Comparison of ENCODE assay signal across 10 cellular contexts in the genomic region with DNA sequence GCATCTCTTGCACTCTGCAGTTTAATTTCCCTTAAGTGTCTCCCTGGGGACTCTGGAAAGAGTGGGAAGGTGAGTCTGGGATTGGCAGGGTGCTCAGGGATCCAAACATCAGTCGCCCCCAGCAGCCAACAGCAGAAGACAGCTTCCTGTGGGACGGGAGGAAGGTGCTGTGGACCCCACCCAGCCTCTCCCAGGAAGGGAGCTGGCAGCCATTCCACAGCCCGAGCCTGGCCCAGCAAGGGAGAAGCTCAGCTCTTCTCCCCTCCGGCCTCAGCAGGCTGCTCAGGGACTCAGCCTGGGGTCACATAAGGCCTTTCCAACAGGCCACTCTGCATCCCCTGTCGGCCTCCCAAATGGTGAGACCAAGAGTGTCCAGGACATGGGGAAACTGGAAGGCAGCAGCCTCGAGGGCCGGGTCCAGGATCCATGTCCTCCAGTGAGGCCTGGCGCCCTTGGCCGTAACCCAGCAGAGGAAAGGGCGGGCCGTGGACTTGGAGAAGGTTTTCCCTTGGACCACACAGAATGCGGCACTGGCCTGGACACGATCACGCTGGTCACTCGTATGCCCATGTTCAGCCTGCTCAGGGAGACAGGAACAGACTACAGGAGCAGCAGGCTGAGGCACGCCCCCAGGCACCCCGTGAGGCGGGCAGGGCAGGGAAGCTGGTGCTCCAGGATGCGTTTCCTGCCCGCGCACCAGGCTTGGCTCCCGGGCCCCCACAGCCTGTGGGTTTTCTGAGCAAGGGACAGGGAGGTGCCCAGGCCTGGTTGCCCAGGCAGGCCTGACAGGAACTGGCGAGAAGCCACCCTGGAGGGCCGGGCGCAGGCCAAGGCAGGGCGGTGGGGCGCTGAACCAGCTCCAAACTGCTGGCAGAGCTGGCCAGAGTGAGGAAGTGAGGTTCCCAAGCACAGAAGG. TPM values are rescaled to one million over a fixed set of nuclear protein-coding genes. Genes with fewer than 3 reads are reported as not detected.
DNase-seq lines count a peak whose midpoint lies in the region; ATAC-seq and TF ChIP-seq lines count a peak whose summit lies in the region.
"Had no signal": no experiment of that assay in that cellular context is flagged by ENCODE, and none has a peak within 500 bp of the region (broad histone marks: within the 10 kb centered on the region; RNA-seq: fewer than 3 reads in every experiment).

No MANE protein-coding gene starts in this region.

- DNase-seq in HFFc6 = no peak
- DNase-seq in WTC11 (ENCODE audit: low spot score) = no peak
- DNase-seq in heart left ventricle = peak in 4 of 5 donors; percentile 54 to 71 (median 58)
- no peak for DNase-seq in superior temporal gyrus (ENCODE audit: extremely low spot score)
- no peak for DNase-seq in NCI-H1105 treated with DMSO at 0.1 percent for 48 hours (lab: John Stamatoyannopoulos, UW)
- DNase-seq: foreskin fibroblast had no signal

- H3K9me3 ChIP-seq in heart left ventricle = no peaks in the 10 kb centered on the region

- H3K4me3 ChIP-seq in heart left ventricle = no peak overlapping the region

- TF ChIP-seq CTCF in HFFc6 (IDR thresholded peaks at IDR 0.05) = no peak
- TF ChIP-seq CTCF in WTC11 (IDR thresholded peaks at IDR 0.05) = no peak
- no peak for TF ChIP-seq CTCF in heart left ventricle (IDR thresholded peaks at IDR 0.05)

- H3K4me1 ChIP-seq in heart left ventricle = peaks cover 17 to 70% (median 41%) of the 10 kb centered on the region in 12 donors

- peaks cover 0 to 19% (median 0%) of the 10 kb centered on the region in 9 donors for H3K36me3 ChIP-seq in heart left ventricle

- H3K4me3 Mint-ChIP-seq in HFFc6 = no peak overlapping the region
- H3K4me3 Mint-ChIP-seq in WTC11 = no peak overlapping the region
- H3K4me3 Mint-ChIP-seq in stimulated activated memory B cell treated with anti-CD40 and anti-IgM and Interleukin-4, amounts not matched to agents 10 μg/mL and 1 μg/mL and 100 μg/mL, for 72 hours = no peak overlapping the region

- H3K9me3 Mint-ChIP-seq in HFFc6 (peaks cover 8% of the 10 kb centered on the region; the same call in 1 of the 2 replicates), WTC11 (no peaks in the 10 kb centered on the region)
- H3K9me3 Mint-ChIP-seq in stimulated activated memory B cell treated with anti-CD40 and anti-IgM and Interleukin-4, amounts not matched to agents 10 μg/mL and 1 μg/mL and 100 μg/mL, for 72 hours = no peaks in the 10 kb centered on the region

- CTCF ChIA-PET in WTC11 (lab: Charles Lee) = interaction anchor here (1.4 kb wide), 1 partner anchor 174 kb away, joined by 3 read pairs; no protein-coding TSS in a partner anchor

- intact Hi-C loops in heart left ventricle (cut with DNase I) = loop anchor here in 3 of 10 donors (10.0 kb wide), 2 partner anchors 137 to 147 kb away; a partner anchor contains a TSS

- 21 to 59% (median 45%) methylated on average over 6 to 27 of the region's 27 CpGs for WGBS in heart left ventricle, 4 donors

- peak overlapping the region; percentile 36 to 76 (median 60) for H3K27ac ChIP-seq in heart left ventricle

- H3K27ac Mint-ChIP-seq in HFFc6 (0 out of 2 replicates have a peak overlapping the region, but pooled peaks have one; percentile 29), WTC11 (peak overlapping the region; percentile 45; the same call in 1 of the 2 replicates)
- peak overlapping the region; percentile 35 for H3K27ac Mint-ChIP-seq in stimulated activated memory B cell treated with anti-CD40 and anti-IgM and Interleukin-4, amounts not matched to agents 10 μg/mL and 1 μg/mL and 100 μg/mL, for 72 hours

- H3K36me3 Mint-ChIP-seq in HFFc6 (ENCODE audit: low read depth) (peaks cover 16% of the 10 kb centered on the region), WTC11 (peaks cover 16% of the 10 kb centered on the region)
- peaks cover 17% of the 10 kb centered on the region for H3K36me3 Mint-ChIP-seq in stimulated activated memory B cell treated with anti-CD40 and anti-IgM and Interleukin-4, amounts not matched to agents 10 μg/mL and 1 μg/mL and 100 μg/mL, for 72 hours

- no peak for TF ChIP-seq POLR2A in heart left ventricle (IDR thresholded peaks at IDR 0.05)

- POLR2A ChIA-PET in WTC11 (lab: Charles Lee) = no interaction called here

- ATAC-seq in WTC11 = no peak
- peak; percentile 1 to 23 (median 4) for ATAC-seq in heart left ventricle
- ATAC-seq in stimulated activated memory B cell treated with anti-CD40 and anti-IgM and Interleukin-4, amounts not matched to agents 10 μg/mL and 1 μg/mL and 100 μg/mL, for 72 hours = no peak
- no peak for ATAC-seq in HG02884 (IDR thresholded peaks at IDR 0.05; ENCODE audit: unreplicated experiment)
- ATAC-seq in GM21529 (IDR thresholded peaks at IDR 0.05; ENCODE audit: unreplicated experiment) = no peak
- ATAC-seq: sciatic nerve had no signal

- H3K27me3 ChIP-seq in heart left ventricle = no peaks in the 10 kb centered on the region

- H3K4me1 Mint-ChIP-seq in HFFc6 (ENCODE audit: low read depth) (peaks cover 17% of the 10 kb centered on the region), WTC11 (peaks cover 26% of the 10 kb centered on the region)
- peaks cover 29% of the 10 kb centered on the region for H3K4me1 Mint-ChIP-seq in stimulated activated memory B cell treated with anti-CD40 and anti-IgM and Interleukin-4, amounts not matched to agents 10 μg/mL and 1 μg/mL and 100 μg/mL, for 72 hours

- peaks cover 31% of the 10 kb centered on the region for H3K27me3 Mint-ChIP-seq in HFFc6 (ENCODE audit: insufficient read depth)
- H3K27me3 Mint-ChIP-seq in WTC11 (ENCODE audit: low read depth) = peaks cover 2% of the 10 kb centered on the region; the same call in 1 of the 2 replicates
- H3K27me3 Mint-ChIP-seq in stimulated activated memory B cell treated with anti-CD40 and anti-IgM and Interleukin-4, amounts not matched to agents 10 μg/mL and 1 μg/mL and 100 μg/mL, for 72 hours = no peaks in the 10 kb centered on the region

TF ChIP-seq in WTC11, 78 proteins besides CTCF, POLR2A, EP300 and RAD21:
- no peak for TF ChIP-seq NR1H2 (CRISPR knock-in tag; IDR thresholded peaks at IDR 0.05)
- TF ChIP-seq, protein P1, sequence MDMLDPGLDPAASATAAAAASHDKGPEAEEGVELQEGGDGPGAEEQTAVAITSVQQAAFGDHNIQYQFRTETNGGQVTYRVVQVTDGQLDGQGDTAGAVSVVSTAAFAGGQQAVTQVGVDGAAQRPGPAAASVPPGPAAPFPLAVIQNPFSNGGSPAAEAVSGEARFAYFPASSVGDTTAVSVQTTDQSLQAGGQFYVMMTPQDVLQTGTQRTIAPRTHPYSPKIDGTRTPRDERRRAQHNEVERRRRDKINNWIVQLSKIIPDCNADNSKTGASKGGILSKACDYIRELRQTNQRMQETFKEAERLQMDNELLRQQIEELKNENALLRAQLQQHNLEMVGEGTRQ (CRISPR knock-in tag; IDR thresholded peaks at IDR 0.05) = no peak
- TF ChIP-seq, protein P2, sequence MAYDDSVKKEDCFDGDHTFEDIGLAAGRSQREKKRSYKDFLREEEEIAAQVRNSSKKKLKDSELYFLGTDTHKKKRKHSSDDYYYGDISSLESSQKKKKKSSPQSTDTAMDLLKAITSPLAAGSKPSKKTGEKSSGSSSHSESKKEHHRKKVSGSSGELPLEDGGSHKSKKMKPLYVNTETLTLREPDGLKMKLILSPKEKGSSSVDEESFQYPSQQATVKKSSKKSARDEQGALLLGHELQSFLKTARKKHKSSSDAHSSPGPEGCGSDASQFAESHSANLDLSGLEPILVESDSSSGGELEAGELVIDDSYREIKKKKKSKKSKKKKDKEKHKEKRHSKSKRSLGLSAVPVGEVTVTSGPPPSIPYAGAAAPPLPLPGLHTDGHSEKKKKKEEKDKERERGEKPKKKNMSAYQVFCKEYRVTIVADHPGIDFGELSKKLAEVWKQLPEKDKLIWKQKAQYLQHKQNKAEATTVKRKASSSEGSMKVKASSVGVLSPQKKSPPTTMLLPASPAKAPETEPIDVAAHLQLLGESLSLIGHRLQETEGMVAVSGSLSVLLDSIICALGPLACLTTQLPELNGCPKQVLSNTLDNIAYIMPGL (CRISPR knock-in tag; IDR thresholded peaks at IDR 0.05) = 0 out of 2 replicates have a peak, but pooled peaks have one; percentile 14

RNA-seq across cellular contexts. Expression of a gene that starts 3.5 kb away (rescaled TPM):
- total RNA-seq in HFFc6 (2021; fragmentation: NEBNext Ultra II Directional; extraction: Animal tissue kit (Norgen Biotek cat#: 25700)) = 10 to 100 TPM in 5 of 6 experiments, 1 to 10 TPM in 1; 7.3 to 15.7 (median 13.4) TPM
- total RNA-seq in WTC11 (2021) (46.7 to 51.4 TPM (median 50.5 TPM) in 3 replicates), heart left ventricle (1 to 10 TPM; 1.9 to 8.7 (median 3.1) TPM)
- 1 to 10 TPM; 1.9 to 2.6 TPM for polyA plus RNA-seq in heart left ventricle

RNA-seq across cellular contexts. Expression of a gene that starts 3.8 kb away (rescaled TPM):
- total RNA-seq in HFFc6 (2021; fragmentation: NEBNext Ultra II Directional; extraction: Animal tissue kit (Norgen Biotek cat#: 25700)) = 10 to 100 TPM; 40.9 to 47.7 (median 42.1) TPM
- 59.7 to 69.2 TPM (median 65.1 TPM) in 3 replicates for total RNA-seq in WTC11 (2021)
- total RNA-seq in heart left ventricle = 10 to 100 TPM; 44.1 to 79.4 (median 52.5) TPM
- polyA plus RNA-seq in heart left ventricle = 10 to 100 TPM; 48.8 to 86.1 TPM

Comparison
In these comparisons a context has a peak if more than half of its experiments do, and no peak if none do; other contexts are left out.
1. DNase-seq: peak in heart left ventricle (4 of 5); none in HFFc6 (single experiment), WTC11 (single experiment), superior temporal gyrus (single experiment) and NCI-H1105 treated with DMSO at 0.1 percent for 48 hours (single experiment).
2. ATAC-seq: peak in heart left ventricle (4 of 4); none in WTC11 (single experiment), stimulated activated memory B cell treated with anti-CD40 and anti-IgM and Interleukin-4, amounts not matched to agents 10 μg/mL and 1 μg/mL and 100 μg/mL, for 72 hours (single experiment), HG02884 (single experiment) and GM21529 (single experiment).
3. Peak in every context shown above with its lines, with median percentiles within 50 percentile points of each other: H3K27ac Mint-ChIP-seq.